Comparison of ENCODE assay signal across 11 cellular contexts in genomic region chr11:2772544-2773031, GRCh38.
DNase-seq lines count a peak whose midpoint lies in the region; ATAC-seq and TF ChIP-seq lines count a peak whose summit lies in the region.
"Had no signal": no experiment of that assay in that cellular context is flagged by ENCODE, and none has a peak within 500 bp of the region (broad histone marks: within the 10 kb centered on the region; RNA-seq: fewer than 3 reads in every experiment).

No MANE protein-coding gene starts in this region.

- intact Hi-C loops in colonic mucosa (cut with DNase I) (no loop called here), spleen (cut with DNase I; ENCODE audit: low total_unique reads) (no loop called here)

- no peak for TF ChIP-seq POLR2A in spleen (IDR thresholded peaks at IDR 0.05)

- H3K36me3 ChIP-seq in RWPE2 (ENCODE audit: low read depth) (no peaks in the 10 kb centered on the region), colonic mucosa (no peaks in the 10 kb centered on the region), spleen (peaks cover 0 to 50% (median 0%) of the 10 kb centered on the region in 6 donors)
- H3K36me3 ChIP-seq: tibial nerve had no signal

- H3K9ac ChIP-seq in colonic mucosa (ENCODE audit: low read depth in 2 of 2, low read length in 2 of 2) = no peak overlapping the region
- H3K9ac ChIP-seq: parathyroid adenoma had no signal

- WGBS in spleen, 5 donors = 58 to 82% (median 73%) methylated on average over 5 to 7 of the region's 7 CpGs

- H3K27me3 ChIP-seq in RWPE2 (ENCODE audit: insufficient read depth, poor library complexity, severe bottlenecking) = no peaks in the 10 kb centered on the region
- H3K27me3 ChIP-seq in colonic mucosa = no peaks in the 10 kb centered on the region
- H3K27me3 ChIP-seq in spleen (replicated peaks in 1 of 7) = no peaks in the 10 kb centered on the region
- H3K27me3 ChIP-seq: tibial nerve had no signal

- H3K4me1 ChIP-seq in RWPE2 (ENCODE audit: insufficient read depth, poor library complexity, severe bottlenecking) (peaks cover 17% of the 10 kb centered on the region), colonic mucosa (no peaks in the 10 kb centered on the region), spleen (peaks cover 0 to 3% (median under 1%) of the 10 kb centered on the region in 6 donors)
- H3K4me1 ChIP-seq: parathyroid adenoma had no signal

- ATAC-seq in RWPE2 (ENCODE audit: low read depth) (peak; percentile 83), GM21825 (IDR thresholded peaks at IDR 0.05; ENCODE audit: unreplicated experiment) (no peak)
- ATAC-seq: A549 had no signal

- H3K27ac ChIP-seq in RWPE2 (ENCODE audit: poor library complexity, severe bottlenecking) (no peak overlapping the region), colonic mucosa (no peak overlapping the region), spleen (no peak overlapping the region)
- H3K27ac ChIP-seq: A549, parathyroid adenoma, tibial nerve had no signal

- H3K4me3 ChIP-seq in RWPE2 (ENCODE audit: severe bottlenecking) = no peak overlapping the region
- H3K4me3 ChIP-seq in colonic mucosa = no peak overlapping the region
- H3K4me3 ChIP-seq in spleen = no peak overlapping the region
- H3K4me3 ChIP-seq: A549, tibial nerve had no signal

- TF ChIP-seq CTCF in RWPE2 (IDR thresholded peaks at IDR 0.05; ENCODE audit: poor library complexity, severe bottlenecking) (no peak), colonic mucosa (IDR thresholded peaks at IDR 0.05) (no peak), spleen (IDR thresholded peaks at IDR 0.05 in 8 of 11, conservative IDR thresholded peaks at IDR 0.05 in 3 of 11) (no peak)

- H3K9me3 ChIP-seq in RWPE2 (ENCODE audit: severe bottlenecking) (no peaks in the 10 kb centered on the region), colonic mucosa (no peaks in the 10 kb centered on the region), spleen (no peaks in the 10 kb centered on the region)
- H3K9me3 ChIP-seq: A549, tibial nerve had no signal

- peak; percentile 59 for DNase-seq in NK-92 treated with Interleukin-12 subunit alpha and Interleukin-12 subunit beta, amount 100 ng/mL, for 24 hours (lab: John Stamatoyannopoulos, UW)
- DNase-seq in NK-92 (lab: John Stamatoyannopoulos, UW; ENCODE audit: unreplicated experiment) (no peak), RWPE2 (ENCODE audit: low spot score) (peak; percentile 60), colonic mucosa (peak; percentile 13), spleen (peak; percentile 60), amniotic stem cell (lab: John Stamatoyannopoulos, UW) (no peak), NOMO-1 (lab: John Stamatoyannopoulos, UW; ENCODE audit: unreplicated experiment in 2 of 2) (no peak)

Comparison
In these comparisons a context has a peak if more than half of its experiments do, and no peak if none do; other contexts are left out.
1. DNase-seq: peak in NK-92 treated with Interleukin-12 subunit alpha and Interleukin-12 subunit beta, amount 100 ng/mL, for 24 hours (single experiment), RWPE2 (single experiment), colonic mucosa (single experiment) and spleen (single experiment); none in NK-92 (single experiment), amniotic stem cell (single experiment) and NOMO-1 (0 of 2).